8 cellular contexts compared by ENCODE assay signal in genomic region chr15:101277943-101278564, GRCh38. TPM values are rescaled to one million over a fixed set of nuclear protein-coding genes. Genes with fewer than 3 reads are reported as not detected.
DNase-seq lines count a peak whose midpoint lies in the region; ATAC-seq, FAIRE-seq and TF ChIP-seq lines count a peak whose summit lies in the region.

No MANE protein-coding gene starts in this region.

- intact Hi-C loops in esophagus squamous epithelium (cut with DNase I) = no loop called here

- WGBS in esophagus squamous epithelium, 2 donors = 80 to 84% methylated on average over 12 of the region's 12 CpGs

- no peak for TF ChIP-seq POLR2A in esophagus squamous epithelium (IDR thresholded peaks at IDR 0.05)

- H3K9me3 ChIP-seq in RWPE2 (ENCODE audit: severe bottlenecking) (no peaks in the 10 kb centered on the region), esophagus squamous epithelium (no peaks in the 10 kb centered on the region)

- H3K27me3 ChIP-seq in RWPE2 (ENCODE audit: insufficient read depth, poor library complexity, severe bottlenecking) = no peaks in the 10 kb centered on the region
- H3K27me3 ChIP-seq in esophagus squamous epithelium = no peaks in the 10 kb centered on the region
- H3K27me3 ChIP-seq in rectal smooth muscle tissue (ENCODE audit: control insufficient read depth, insufficient read depth, low read length) = no peaks in the 10 kb centered on the region

- TF ChIP-seq CTCF in RWPE2 (IDR thresholded peaks at IDR 0.05; ENCODE audit: poor library complexity, severe bottlenecking) = no peak
- no peak for TF ChIP-seq CTCF in esophagus squamous epithelium (IDR thresholded peaks at IDR 0.05)

- H3K4me1 ChIP-seq in RWPE2 (ENCODE audit: insufficient read depth, poor library complexity, severe bottlenecking) (peaks cover 5% of the 10 kb centered on the region), esophagus squamous epithelium (peaks cover 5 to 22% (median 15%) of the 10 kb centered on the region in 3 donors), rectal smooth muscle tissue (ENCODE audit: control insufficient read depth, insufficient read depth, low read length) (no peaks in the 10 kb centered on the region)

- no peak for ATAC-seq in RWPE2 (ENCODE audit: low read depth)
- no peak for ATAC-seq in GM21529 (IDR thresholded peaks at IDR 0.05; ENCODE audit: unreplicated experiment)
- no peak for ATAC-seq in GM18517 (IDR thresholded peaks at IDR 0.05; ENCODE audit: unreplicated experiment)

- H3K36me3 ChIP-seq in RWPE2 (ENCODE audit: low read depth) = peaks cover 63% of the 10 kb centered on the region
- peaks cover 14 to 65% (median 22%) of the 10 kb centered on the region in 3 donors for H3K36me3 ChIP-seq in esophagus squamous epithelium
- H3K36me3 ChIP-seq in rectal smooth muscle tissue (ENCODE audit: control insufficient read depth, insufficient read depth, low read length) = peaks cover 29% of the 10 kb centered on the region

- H3K4me3 ChIP-seq in RWPE2 (ENCODE audit: severe bottlenecking) (peak overlapping the region; percentile 82), esophagus squamous epithelium (peak overlapping the region; percentile 65 to 89 (median 76)), rectal smooth muscle tissue (ENCODE audit: low read length) (peak overlapping the region; percentile 72)

- FAIRE-seq in GM19239 (lab: Jason Lieb, UNC) = peak; percentile 39

- H3K27ac ChIP-seq in RWPE2 (ENCODE audit: poor library complexity, severe bottlenecking) (peak overlapping the region; percentile 53), esophagus squamous epithelium (peak overlapping the region; percentile 91 to 97 (median 93)), rectal smooth muscle tissue (ENCODE audit: low read depth, low read length) (peak overlapping the region; percentile 65)

- DNase-seq in GM19239 (ENCODE audit: insufficient read length, low spot score) (no peak), RWPE2 (ENCODE audit: low spot score) (peak; percentile 16), esophagus squamous epithelium (lab: John Stamatoyannopoulos, UW) (no peak), iPS-NIHi7 (ENCODE audit: extremely low spot score) (no peak), GDM1 (lab: John Stamatoyannopoulos, UW) (no peak)

- peak overlapping the region; percentile 49 for H3K9ac ChIP-seq in rectal smooth muscle tissue (ENCODE audit: low read length)

RNA-seq across cellular contexts. Expression of gene SELENOS, which starts 0.8 kb away (rescaled TPM):
- 10 to 100 TPM; 57.6 to 69.6 (median 63.4) TPM for total RNA-seq in esophagus squamous epithelium

RNA-seq across cellular contexts. Expression of gene SNRPA1, which starts 17.0 kb away (rescaled TPM):
- total RNA-seq in esophagus squamous epithelium = 10 to 100 TPM; 29.7 to 57.1 (median 47.5) TPM

RNA-seq across cellular contexts. Expression of gene CHSY1, which starts 26.2 kb away (rescaled TPM):
- 10 to 100 TPM in 3 of 4 donors, 1 to 10 TPM in 1; 8.8 to 19.3 (median 11.4) TPM for total RNA-seq in esophagus squamous epithelium
